1 cellular context compared by ENCODE assay signal in the genomic region with DNA sequence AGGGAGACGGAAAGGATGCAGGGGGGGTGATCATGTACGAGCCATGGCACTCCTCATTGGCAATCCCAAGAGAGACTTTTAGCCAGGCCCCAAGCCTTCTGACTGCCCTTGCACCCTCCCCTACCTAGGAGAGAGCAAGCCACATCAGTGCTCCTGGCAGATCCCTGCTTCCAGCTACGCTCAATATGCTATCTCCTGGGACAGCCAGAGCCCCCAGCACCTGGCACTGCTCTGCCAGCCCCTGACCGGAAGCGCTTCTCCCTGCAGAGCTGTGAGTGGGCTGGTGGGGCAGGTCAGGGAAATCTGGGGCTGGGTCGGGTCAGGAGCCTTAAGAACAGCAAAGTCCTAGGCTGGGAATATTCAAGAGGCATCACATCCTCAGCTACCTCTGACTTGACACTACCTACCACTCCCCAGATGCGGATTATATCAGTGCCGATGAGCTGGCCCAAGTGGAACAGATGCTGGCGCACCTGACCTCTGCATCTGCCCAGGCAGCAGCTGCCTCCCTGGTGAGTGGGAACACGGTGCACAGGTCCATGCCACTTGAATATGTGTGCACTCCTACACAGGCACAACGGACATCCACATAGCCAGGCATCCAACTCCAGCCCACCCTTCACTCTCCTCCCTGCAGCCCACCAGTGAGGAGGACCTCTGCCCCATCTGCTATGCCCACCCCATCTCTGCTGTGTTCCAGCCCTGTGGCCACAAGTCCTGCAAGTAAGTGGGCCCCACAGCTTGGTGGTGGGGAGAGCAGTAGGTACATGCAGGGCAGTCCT.
TF ChIP-seq lines count a peak whose summit lies in the region.

No MANE protein-coding gene starts in this region.

TF ChIP-seq in IMR-90, 13 proteins besides CTCF, POLR2A, EP300 and RAD21:
- TF ChIP-seq MAZ (IDR thresholded peaks at IDR 0.05; ENCODE audit: borderline replicate concordance, low read depth, low read length) (no peak), RCOR1 (IDR thresholded peaks at IDR 0.05; ENCODE audit: insufficient replicate concordance, low read length) (no peak), MAFK (IDR thresholded peaks at IDR 0.05; ENCODE audit: low read depth, low read length) (no peak), SMC3 (IDR thresholded peaks at IDR 0.05; ENCODE audit: low read depth, low read length) (no peak), MXI1 (IDR thresholded peaks at IDR 0.05; ENCODE audit: borderline replicate concordance, low read depth, low read length) (no peak), USF2 (IDR thresholded peaks at IDR 0.05; ENCODE audit: low read depth, low read length) (no peak), NFE2L2 (IDR thresholded peaks at IDR 0.05; ENCODE audit: low read depth, low read length) (no peak), CHD1 (IDR thresholded peaks at IDR 0.05; ENCODE audit: low read depth, low read length) (no peak), FOS (IDR thresholded peaks at IDR 0.05; ENCODE audit: low read depth, low read length) (no peak)
